ENCODE assay signal across 2 cellular contexts in genomic region chr3:141337523-141337854, GRCh38.
TF ChIP-seq lines count a peak whose summit lies in the region.

No MANE protein-coding gene starts in this region.

TF ChIP-seq in A549, 52 proteins besides CTCF, POLR2A, EP300 and RAD21:
- TF ChIP-seq ZSCAN20 (CRISPR knock-in tag; IDR thresholded peaks at IDR 0.05) (no peak), JUN (IDR thresholded peaks at IDR 0.05) (0 out of 5 replicates have a peak, but pooled peaks of 1 of the 2 experiments have one; percentile 30), USF2 (IDR thresholded peaks at IDR 0.05) (no peak), JUNB (IDR thresholded peaks at IDR 0.05) (peak; percentile 64)

TF ChIP-seq in HepG2, 621 proteins besides CTCF, POLR2A, EP300 and RAD21:
- TF ChIP-seq ZNF616 (CRISPR knock-in tag; IDR thresholded peaks at IDR 0.05; ENCODE audit: low read depth) (no peak), NFE2L2 (IDR thresholded peaks at IDR 0.05; ENCODE audit: low read length) (no peak), ZNF878 (CRISPR knock-in tag; IDR thresholded peaks at IDR 0.05) (no peak), MAFF (IDR thresholded peaks at IDR 0.05; ENCODE audit: low read depth, low read length) (no peak), GZF1 (CRISPR knock-in tag; IDR thresholded peaks at IDR 0.05) (no peak), POLR2AphosphoS5 (IDR thresholded peaks at IDR 0.05; ENCODE audit: low read depth, low read length) (no peak), ZNF549 (CRISPR knock-in tag; IDR thresholded peaks at IDR 0.05) (no peak), ZNF564 (CRISPR knock-in tag; IDR thresholded peaks at IDR 0.05) (no peak), ZFX (CRISPR knock-in tag; IDR thresholded peaks at IDR 0.05; ENCODE audit: low read depth) (no peak)
